In the genomic region with DNA sequence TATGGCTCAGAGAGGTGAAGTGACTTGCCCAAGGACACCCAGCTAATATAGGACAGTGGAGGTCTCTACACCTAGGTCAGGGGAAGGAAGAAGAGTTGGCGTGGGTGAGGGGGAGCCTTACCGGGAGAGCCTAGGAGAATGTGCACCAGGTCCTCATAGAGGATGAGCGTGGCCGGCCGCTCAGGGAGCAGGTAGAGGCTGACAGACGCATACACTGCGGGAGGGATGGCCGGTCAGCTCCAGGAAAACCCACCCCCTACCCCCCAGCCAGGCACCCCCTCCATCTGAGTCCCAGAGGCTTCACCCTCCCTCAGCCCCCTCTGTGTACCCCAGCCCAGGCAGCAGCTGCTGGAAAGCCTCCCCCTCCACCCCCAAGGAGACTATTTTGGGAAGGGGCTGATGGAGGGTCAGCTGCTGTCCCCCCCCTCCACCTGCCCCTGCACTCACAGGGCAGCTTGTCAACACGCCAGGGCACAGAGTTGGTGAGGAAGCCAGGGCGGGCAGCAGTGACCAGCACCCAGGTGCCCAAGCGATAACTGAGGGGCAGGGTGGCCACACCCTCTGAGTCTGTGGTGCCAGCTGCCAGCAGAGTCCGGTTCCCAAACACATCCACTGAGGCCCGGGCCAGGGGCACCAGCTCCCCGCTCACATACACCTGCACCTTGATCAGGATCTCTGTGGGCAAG, we compare ENCODE assay signal across 21 cellular contexts. TPM values are rescaled to one million over a fixed set of nuclear protein-coding genes. Genes with fewer than 3 reads are reported as not detected.
"Had no signal": no experiment of that assay in that cellular context is flagged by ENCODE, and none has a peak within 500 bp of the region (broad histone marks: within the 10 kb centered on the region; RNA-seq: fewer than 3 reads in every experiment).

No MANE protein-coding gene starts in this region.

- H3K4me1 ChIP-seq: pancreas had no signal

- H3K27ac Mint-ChIP-seq: activated CD8-positive, alpha-beta T cell treated with anti-CD3 and anti-CD28 coated beads for 36 hours; activated naive CD8-positive, alpha-beta T cell treated with anti-CD3 and anti-CD28 coated beads, Interleukin-2, amount 50 U/mL, for 24 hours; activated T-cell treated with anti-CD3 and anti-CD28 coated beads, Interleukin-2, amount 50 U/mL, for 24 hours; activated T-helper 2 cell treated with anti-CD3 and anti-CD28 coated beads, Interferon-gamma antibody, Interleukin-2, Interleukin-4, amounts not matched to agents 10 μg/mL and 5 μg/mL and 100 μg/mL, durations not matched to agents 14 hours and 24 hours and 36 hours; dendritic cell treated with granulocyte-macrophage colony-stimulating factor and Interleukin-4, amounts not matched to agents 40 ng/mL and 50 ng/mL, for 4 days had no signal

- H3K9me3 Mint-ChIP-seq: activated CD8-positive, alpha-beta T cell treated with anti-CD3 and anti-CD28 coated beads for 36 hours; activated naive CD8-positive, alpha-beta T cell treated with anti-CD3 and anti-CD28 coated beads, Interleukin-2, amount 50 U/mL, for 24 hours; activated T-cell treated with anti-CD3 and anti-CD28 coated beads, Interleukin-2, amount 50 U/mL, for 24 hours; activated T-helper 2 cell treated with anti-CD3 and anti-CD28 coated beads, Interferon-gamma antibody, Interleukin-2, Interleukin-4, amounts not matched to agents 10 μg/mL and 5 μg/mL and 100 μg/mL, durations not matched to agents 14 hours and 24 hours and 36 hours; dendritic cell treated with granulocyte-macrophage colony-stimulating factor and Interleukin-4, amounts not matched to agents 40 ng/mL and 50 ng/mL, for 4 days had no signal

- H3K36me3 ChIP-seq: esophagus squamous epithelium, lower lobe of right lung, pancreas, stomach had no signal

- H3K27me3 ChIP-seq: pancreas had no signal

- H3K27ac ChIP-seq: esophagus squamous epithelium, lower lobe of right lung, pancreas, stomach had no signal

- DNase-seq: activated CD4-positive, alpha-beta T cell treated with anti-CD3 and anti-CD28 coated beads for 48 hours; activated CD4-positive, CD25-positive, alpha-beta regulatory T cell; activated CD8-positive, alpha-beta T cell treated with anti-CD3 and anti-CD28 coated beads for 36 hours; activated naive CD4-positive, alpha-beta T cell treated with Interleukin-2 at 50 U/mL for 16 hours; activated naive CD8-positive, alpha-beta T cell treated with anti-CD3 and anti-CD28 coated beads, Interleukin-2, amount 50 U/mL, for 24 hours; activated T-cell treated with anti-CD3 and anti-CD28 coated beads, Interleukin-2, amount 50 U/mL, for 24 hours; effector CD8-positive, alpha-beta T cell; esophagus squamous epithelium; left colon; lower lobe of right lung; stimulated activated CD4-positive, alpha-beta T cell treated with anti-CD3 and anti-CD28 coated beads, Interleukin-4, amount 100 ng/mL, for 1 hour; stomach; T-helper 1 cell; T-helper 9 cell; trophoblast cell had no signal

- ATAC-seq: activated CD8-positive, alpha-beta T cell treated with anti-CD3 and anti-CD28 coated beads for 36 hours; activated naive CD8-positive, alpha-beta T cell treated with anti-CD3 and anti-CD28 coated beads, Interleukin-2, amount 50 U/mL, for 24 hours; left colon; lower lobe of right lung; pancreas; sciatic nerve had no signal

- H3K4me3 ChIP-seq: esophagus squamous epithelium, lower lobe of right lung, pancreas, smooth muscle cell, stomach had no signal

- H3K4me3 Mint-ChIP-seq: activated CD8-positive, alpha-beta T cell treated with anti-CD3 and anti-CD28 coated beads for 36 hours; activated naive CD8-positive, alpha-beta T cell treated with anti-CD3 and anti-CD28 coated beads, Interleukin-2, amount 50 U/mL, for 24 hours; activated T-cell treated with anti-CD3 and anti-CD28 coated beads, Interleukin-2, amount 50 U/mL, for 24 hours; dendritic cell treated with granulocyte-macrophage colony-stimulating factor and Interleukin-4, amounts not matched to agents 40 ng/mL and 50 ng/mL, for 4 days had no signal

- H3K4me1 Mint-ChIP-seq: activated naive CD8-positive, alpha-beta T cell treated with anti-CD3 and anti-CD28 coated beads, Interleukin-2, amount 50 U/mL, for 24 hours had no signal

- H3K9me3 ChIP-seq: esophagus squamous epithelium, lower lobe of right lung, pancreas, stomach had no signal

RNA-seq across cellular contexts. Expression of gene RUNDC3A, which starts 51.2 kb away (rescaled TPM):
- total RNA-seq: endothelial cell of umbilical vein had no signal
